8 cellular contexts compared by ENCODE assay signal in genomic region chr14:93113678-93114067, GRCh38. TPM values are rescaled to one million over a fixed set of nuclear protein-coding genes. Genes with fewer than 3 reads are reported as not detected.
A peak's percentile ranks its signal among the peaks of the same experiment; 100 is the strongest.
DNase-seq lines count a peak whose midpoint lies in the region; ATAC-seq and TF ChIP-seq lines count a peak whose summit lies in the region.

No MANE protein-coding gene starts in this region.

- H3K27ac Mint-ChIP-seq in activated CD4-positive, alpha-beta memory T cell treated with anti-CD3 and anti-CD28 coated beads, Interleukin-2, amount 10 ng/mL, durations not matched to agents 7 days and 5 days: peak overlapping the region; percentile 85
- H3K27ac Mint-ChIP-seq in stimulated activated naive CD8-positive, alpha-beta T cell treated with anti-CD3 and anti-CD28 coated beads, Interleukin-15, amount 100 ng/mL, for 72 hours: peak overlapping the region in 1 of 2 donors; percentile 82

- no peaks in the 10 kb centered on the region for H3K9me3 Mint-ChIP-seq in activated CD4-positive, alpha-beta memory T cell treated with anti-CD3 and anti-CD28 coated beads, Interleukin-2, amount 10 ng/mL, durations not matched to agents 7 days and 5 days
- no peaks in the 10 kb centered on the region for H3K9me3 Mint-ChIP-seq in stimulated activated naive CD8-positive, alpha-beta T cell treated with anti-CD3 and anti-CD28 coated beads, Interleukin-15, amount 100 ng/mL, for 72 hours

- CTCF ChIA-PET in activated CD4-positive, alpha-beta memory T cell treated with anti-CD3 and anti-CD28 coated beads, Interleukin-2, amount 10 ng/mL, durations not matched to agents 7 days and 5 days (lab: Charles Lee): interaction anchor here (0.8 to 4.0 kb wide), 41 partner anchors 9 to 1066 kb away, joined by 3 to 99 read pairs (median 6); partner anchors contain the start of genes GOLGA5, GON7, LYSET and MOAP1

- H3K4me3 ChIP-seq in iPS-18c (ENCODE audit: insufficient read depth, low read depth, low read length): peak overlapping the region; percentile 86
- no peak overlapping the region for H3K4me3 ChIP-seq in WERI-Rb-1 (ENCODE audit: low read depth, low read length)

- peaks cover 37% of the 10 kb centered on the region for H3K4me1 Mint-ChIP-seq in activated CD4-positive, alpha-beta memory T cell treated with anti-CD3 and anti-CD28 coated beads, Interleukin-2, amount 10 ng/mL, durations not matched to agents 7 days and 5 days
- peaks cover 65% of the 10 kb centered on the region for H3K4me1 Mint-ChIP-seq in stimulated activated naive CD8-positive, alpha-beta T cell treated with anti-CD3 and anti-CD28 coated beads, Interleukin-15, amount 100 ng/mL, for 72 hours

- no peaks in the 10 kb centered on the region for H3K27me3 ChIP-seq in WERI-Rb-1 (ENCODE audit: insufficient read depth, low read depth, severe bottlenecking)

- no peak for ATAC-seq in stimulated activated naive CD8-positive, alpha-beta T cell treated with anti-CD3 and anti-CD28 coated beads, Interleukin-15, amount 100 ng/mL, for 72 hours
- ATAC-seq in GM21786 (IDR thresholded peaks at IDR 0.05; ENCODE audit: unreplicated experiment): no peak
- no peak for ATAC-seq in GM18502 (IDR thresholded peaks at IDR 0.05; ENCODE audit: poor library complexity, unreplicated experiment)

- peaks cover 2% of the 10 kb centered on the region; the same call in 1 of the 2 replicates for H3K36me3 ChIP-seq in WERI-Rb-1

- H3K27ac ChIP-seq in WERI-Rb-1: no peak overlapping the region

- H3K4me3 Mint-ChIP-seq in activated CD4-positive, alpha-beta memory T cell treated with anti-CD3 and anti-CD28 coated beads, Interleukin-2, amount 10 ng/mL, durations not matched to agents 7 days and 5 days: peak overlapping the region; percentile 86
- H3K4me3 Mint-ChIP-seq in stimulated activated naive CD8-positive, alpha-beta T cell treated with anti-CD3 and anti-CD28 coated beads, Interleukin-15, amount 100 ng/mL, for 72 hours: peak overlapping the region; percentile 83 to 94

- no peak for TF ChIP-seq CTCF in WERI-Rb-1 (IDR thresholded peaks at IDR 0.05; ENCODE audit: low read depth, low read length)

- H3K36me3 Mint-ChIP-seq in activated CD4-positive, alpha-beta memory T cell treated with anti-CD3 and anti-CD28 coated beads, Interleukin-2, amount 10 ng/mL, durations not matched to agents 7 days and 5 days (ENCODE audit: low read depth): no peaks in the 10 kb centered on the region

- POLR2A ChIA-PET in activated CD4-positive, alpha-beta memory T cell treated with anti-CD3 and anti-CD28 coated beads, Interleukin-2, amount 10 ng/mL, durations not matched to agents 7 days and 5 days (lab: Charles Lee): interaction anchor here (0.8 to 4.7 kb wide), 8 partner anchors 9 to 93 kb away, joined by 3 to 61 read pairs (median 8); partner anchors contain the start of genes GON7, LYSET, MOAP1 and UBR7

- DNase-seq in NCI-H748 (lab: John Stamatoyannopoulos, UW; ENCODE audit: unreplicated experiment): peak; percentile 49
- DNase-seq in NCI-H748 treated with DMSO at 0.1 percent for 48 hours (lab: John Stamatoyannopoulos, UW): no peak
- DNase-seq in activated CD4-positive, alpha-beta memory T cell treated with anti-CD3 and anti-CD28 coated beads, Interleukin-2, amount 10 ng/mL, durations not matched to agents 7 days and 5 days: no peak
- DNase-seq in stimulated activated naive CD8-positive, alpha-beta T cell treated with anti-CD3 and anti-CD28 coated beads, Interleukin-15, amount 100 ng/mL, for 72 hours: peak; percentile 18 to 26
- no peak for DNase-seq in WERI-Rb-1

- H3K9me3 ChIP-seq in iPS-18c (ENCODE audit: control insufficient read depth, insufficient read depth, low read length) (no peaks in the 10 kb centered on the region), WERI-Rb-1 (ENCODE audit: severe bottlenecking) (no peaks in the 10 kb centered on the region)

- no peaks in the 10 kb centered on the region for H3K27me3 Mint-ChIP-seq in activated CD4-positive, alpha-beta memory T cell treated with anti-CD3 and anti-CD28 coated beads, Interleukin-2, amount 10 ng/mL, durations not matched to agents 7 days and 5 days
- no peaks in the 10 kb centered on the region for H3K27me3 Mint-ChIP-seq in stimulated activated naive CD8-positive, alpha-beta T cell treated with anti-CD3 and anti-CD28 coated beads, Interleukin-15, amount 100 ng/mL, for 72 hours

RNA-seq across cellular contexts. Expression of gene ITPK1, which starts 2.1 kb away (rescaled TPM):
- total RNA-seq in activated CD4-positive, alpha-beta memory T cell treated with anti-CD3 and anti-CD28 coated beads, Interleukin-2, amount 10 ng/mL, durations not matched to agents 7 days and 5 days: 10 to 100 TPM; 59.3 to 62.3 TPM

Comparison
In these comparisons a context has a peak if more than half of its experiments do, and no peak if none do; other contexts are left out.
1. DNase-seq: peak in NCI-H748 (single experiment) and stimulated activated naive CD8-positive, alpha-beta T cell treated with anti-CD3 and anti-CD28 coated beads, Interleukin-15, amount 100 ng/mL, for 72 hours (2 of 2); none in NCI-H748 treated with DMSO at 0.1 percent for 48 hours (single experiment), activated CD4-positive, alpha-beta memory T cell treated with anti-CD3 and anti-CD28 coated beads, Interleukin-2, amount 10 ng/mL, durations not matched to agents 7 days and 5 days (single experiment) and WERI-Rb-1 (single experiment).